In genomic region chr5:73388371-73388684, GRCh38 we compare ENCODE assay signal across 12 cellular contexts.
A peak's percentile ranks its signal among the peaks of the same experiment; 100 is the strongest.
DNase-seq lines count a peak whose midpoint lies in the region; ATAC-seq and TF ChIP-seq lines count a peak whose summit lies in the region.
"Had no signal": no experiment of that assay in that cellular context is flagged by ENCODE, and none has a peak within 500 bp of the region (broad histone marks: within the 10 kb centered on the region; RNA-seq: fewer than 3 reads in every experiment).

No MANE protein-coding gene starts in this region.

- POLR2A ChIA-PET in SK-N-SH (lab: Yijun Ruan, JAX): no interaction called here
- POLR2A ChIA-PET in naive thymus-derived CD4-positive, alpha-beta T cell (lab: Charles Lee): interaction anchor here (0.6 kb wide), 1 partner anchor 12 kb away, joined by 3 read pairs; no protein-coding TSS in a partner anchor

- H3K36me3 Mint-ChIP-seq in naive thymus-derived CD4-positive, alpha-beta T cell: peaks cover 0 to 27% (median 4%) of the 10 kb centered on the region in 5 donors
- no peaks in the 10 kb centered on the region for H3K36me3 Mint-ChIP-seq in Calu3 (ENCODE audit: insufficient read depth, unreplicated experiment)

- peak overlapping the region; percentile 36 to 71; a peak in 3 of 4 replicates for H3K27ac ChIP-seq in SK-N-SH (ENCODE audit: low read depth in 2 of 2, low read length in 1 of 2)
- no peak overlapping the region for H3K27ac ChIP-seq in naive thymus-derived CD4-positive, alpha-beta T cell (ENCODE audit: low read depth, low read length)
- H3K27ac ChIP-seq in Karpas-422 (ENCODE audit: low read length): no peak overlapping the region
- H3K27ac ChIP-seq: epithelial cell of prostate, tibial nerve had no signal

- peaks cover 18 to 66% (median 29%) of the 10 kb centered on the region in 5 donors for H3K27me3 Mint-ChIP-seq in naive thymus-derived CD4-positive, alpha-beta T cell
- H3K27me3 Mint-ChIP-seq in Calu3 (ENCODE audit: unreplicated experiment): peaks cover 6% of the 10 kb centered on the region

- intact Hi-C loops in naive thymus-derived CD4-positive, alpha-beta T cell (cut with micrococcal nuclease): loop anchor here (1.0 to 5.0 kb wide), 6 partner anchors 62 to 572 kb away; partner anchors contain the start of genes BTF3 (in 1 of the 2), FCHO2 (in 1 of the 2) and TNPO1 (in 1 of the 2)
- intact Hi-C loops in Calu3 (cut with micrococcal nuclease; ENCODE audit: unreplicated experiment): no loop called here

- peaks cover 5 to 22% (median 18%) of the 10 kb centered on the region in 11 donors for H3K9me3 Mint-ChIP-seq in naive thymus-derived CD4-positive, alpha-beta T cell
- peaks cover 14% of the 10 kb centered on the region for H3K9me3 Mint-ChIP-seq in Calu3 (ENCODE audit: low read depth, unreplicated experiment)

- H2AFZ ChIP-seq in Loucy (ENCODE audit: low read length): no peak overlapping the region
- H2AFZ ChIP-seq in SK-N-SH (ENCODE audit: low read depth): peak overlapping the region; percentile 19; the same call in 1 of the 2 replicates
- no peak overlapping the region for H2AFZ ChIP-seq in Karpas-422 (ENCODE audit: low read length)

- CTCF ChIA-PET in SK-N-SH (lab: Yijun Ruan, JAX): no interaction called here
- CTCF ChIA-PET in naive thymus-derived CD4-positive, alpha-beta T cell (lab: Charles Lee): interaction anchor here (0.9 kb wide), 1 partner anchor 12 kb away, joined by 3 read pairs; no protein-coding TSS in a partner anchor
- CTCF ChIA-PET in Calu3 (lab: Charles Lee): interaction anchor here (1.4 kb wide), 1 partner anchor 10 kb away, joined by 4 read pairs; no protein-coding TSS in a partner anchor

- BruUV-seq in Calu3 (replicated peaks; lab: Mats Ljungman, UMichigan): no TSS peak

- H3K4me3 Mint-ChIP-seq in naive thymus-derived CD4-positive, alpha-beta T cell: peak overlapping the region; percentile 39 to 76 (median 72)
- no peak overlapping the region for H3K4me3 Mint-ChIP-seq in Calu3 (ENCODE audit: low read depth, unreplicated experiment)

- no peak for TF ChIP-seq CTCF in Loucy (conservative IDR thresholded peaks at IDR 0.05; ENCODE audit: low read length)
- no peak for TF ChIP-seq CTCF in SK-N-SH (IDR thresholded peaks at IDR 0.05)
- TF ChIP-seq CTCF in Calu3 (IDR thresholded peaks at IDR 0.05; ENCODE audit: unreplicated experiment): no peak

- no peak for TF ChIP-seq RAD21 in SK-N-SH (IDR thresholded peaks at IDR 0.05; ENCODE audit: low read length)

- H3K36me3 ChIP-seq in Loucy (ENCODE audit: insufficient read depth, low read length) (no peaks in the 10 kb centered on the region), SK-N-SH (replicated peaks in 1 of 2; ENCODE audit: control insufficient read depth in 1 of 2, insufficient read depth in 2 of 2, low read length in 1 of 2) (no peaks in the 10 kb centered on the region), Karpas-422 (ENCODE audit: insufficient read depth, low read length) (no peaks in the 10 kb centered on the region)
- H3K36me3 ChIP-seq in naive thymus-derived CD4-positive, alpha-beta T cell (ENCODE audit: control insufficient read depth in 2 of 3, insufficient read depth in 3 of 3, low read length in 3 of 3): no peaks in the 10 kb centered on the region
- H3K36me3 ChIP-seq: Peyer's patch had no signal

- H3K79me2 ChIP-seq in Loucy (ENCODE audit: insufficient read depth, low read length) (no peaks in the 10 kb centered on the region), SK-N-SH (ENCODE audit: insufficient read depth) (no peaks in the 10 kb centered on the region; the same call in 1 of the 2 replicates), Karpas-422 (ENCODE audit: low read length) (no peaks in the 10 kb centered on the region)

- H3K9me2 ChIP-seq in Loucy (replicated peaks; ENCODE audit: low read depth, low read length): no peaks in the 10 kb centered on the region
- no peaks in the 10 kb centered on the region for H3K9me2 ChIP-seq in SK-N-SH
- no peaks in the 10 kb centered on the region for H3K9me2 ChIP-seq in Karpas-422 (replicated peaks; ENCODE audit: insufficient read depth, low read length)

- H3F3A ChIP-seq in Loucy (ENCODE audit: low read depth) (peaks cover 7% of the 10 kb centered on the region; the same call in 1 of the 2 replicates), SK-N-SH (replicated peaks; ENCODE audit: insufficient read depth) (peaks cover 33% of the 10 kb centered on the region)

- WGBS in SK-N-SH (ENCODE audit: low lambda C conversion rate): 35% methylated on average over 4 of the region's 4 CpGs

- H3K4me3 ChIP-seq in Loucy (ENCODE audit: low read length, poor library complexity, severe bottlenecking) (no peak overlapping the region), SK-N-SH (ENCODE audit: low read depth in 2 of 2, low read length in 1 of 2) (no peak overlapping the region), Karpas-422 (ENCODE audit: low read length) (no peak overlapping the region)
- H3K4me3 ChIP-seq in naive thymus-derived CD4-positive, alpha-beta T cell (ENCODE audit: low read length): no peak overlapping the region
- H3K4me3 ChIP-seq: Peyer's patch, tibial nerve had no signal

- peak overlapping the region in 4 of 9 donors; percentile 9 to 81 (median 54) for H3K27ac Mint-ChIP-seq in naive thymus-derived CD4-positive, alpha-beta T cell
- H3K27ac Mint-ChIP-seq in Calu3 (ENCODE audit: unreplicated experiment): no peak overlapping the region
- H3K27ac Mint-ChIP-seq: activated T-cell treated with anti-CD3 and anti-CD28 coated beads, Interleukin-2, amount 50 U/mL, for 72 hours had no signal

- H3K9me3 ChIP-seq in Loucy (ENCODE audit: insufficient read depth, low read depth, low read length): peaks cover 23% of the 10 kb centered on the region
- H3K9me3 ChIP-seq in SK-N-SH: peaks cover 16% of the 10 kb centered on the region; the same call in 1 of the 2 replicates
- peaks cover 0 to 11% (median 4%) of the 10 kb centered on the region in 3 experiments for H3K9me3 ChIP-seq in naive thymus-derived CD4-positive, alpha-beta T cell (ENCODE audit: control insufficient read depth in 2 of 3, low read length in 3 of 3)
- peaks cover 9% of the 10 kb centered on the region; the same call in 1 of the 2 replicates for H3K9me3 ChIP-seq in Karpas-422 (ENCODE audit: low read length)

- H3K4me1 ChIP-seq in Loucy (ENCODE audit: insufficient read depth, low read length, poor library complexity, severe bottlenecking): peaks cover 22% of the 10 kb centered on the region
- H3K4me1 ChIP-seq in SK-N-SH (ENCODE audit: control insufficient read depth in 1 of 2, insufficient read depth in 2 of 2, low read depth in 1 of 2, low read length in 1 of 2): peaks cover 0 to 21% of the 10 kb centered on the region in 2 experiments; a peak in 3 of 4 replicates
- peaks cover 20 to 31% of the 10 kb centered on the region in 2 donors for H3K4me1 ChIP-seq in naive thymus-derived CD4-positive, alpha-beta T cell (ENCODE audit: control insufficient read depth in 2 of 2, insufficient read depth in 2 of 2, low read length in 2 of 2)
- no peaks in the 10 kb centered on the region for H3K4me1 ChIP-seq in Karpas-422 (ENCODE audit: low read length)

- DNase-seq in NCI-H748 (lab: John Stamatoyannopoulos, UW; ENCODE audit: unreplicated experiment) (peak; percentile 24), NCI-H748 treated with DMSO at 0.1 percent for 48 hours (lab: John Stamatoyannopoulos, UW) (no peak), SK-N-SH (no peak), Karpas-422 (no peak), Calu3 (no peak)
- no peak for DNase-seq in naive thymus-derived CD4-positive, alpha-beta T cell

- H3K4me2 ChIP-seq in Loucy (ENCODE audit: low read depth, low read length, poor library complexity, severe bottlenecking) (peak overlapping the region; percentile 53), SK-N-SH (peak overlapping the region; percentile 56; the same call in 1 of the 2 replicates), Karpas-422 (ENCODE audit: low read depth, low read length, poor library complexity, severe bottlenecking) (no peak overlapping the region)

- H3K4me1 Mint-ChIP-seq in naive thymus-derived CD4-positive, alpha-beta T cell: peaks cover 16 to 33% (median 24%) of the 10 kb centered on the region in 7 donors
- H3K4me1 Mint-ChIP-seq in Calu3 (ENCODE audit: low read depth, unreplicated experiment): peaks cover 14% of the 10 kb centered on the region

- no peak overlapping the region for H3K9ac ChIP-seq in Loucy (ENCODE audit: low read depth, low read length, poor library complexity, severe bottlenecking)
- peak overlapping the region; percentile 10; the same call in 1 of the 2 replicates for H3K9ac ChIP-seq in SK-N-SH
- no peak overlapping the region for H3K9ac ChIP-seq in Karpas-422 (ENCODE audit: low read length)

- H4K20me1 ChIP-seq in Loucy (ENCODE audit: insufficient read depth, low read length, poor library complexity, severe bottlenecking) (no peaks in the 10 kb centered on the region), SK-N-SH (ENCODE audit: insufficient read depth) (no peaks in the 10 kb centered on the region), Karpas-422 (ENCODE audit: insufficient read depth, low read depth, low read length) (no peaks in the 10 kb centered on the region)

- TF ChIP-seq EP300 in SK-N-SH (IDR thresholded peaks at IDR 0.05; ENCODE audit: borderline replicate concordance in 1 of 2, low read depth in 1 of 2, low read length in 1 of 2): peak in 1 of 2 experiments; percentile 41; a peak in 1 of 4 replicates

- no peak for ATAC-seq in naive thymus-derived CD4-positive, alpha-beta T cell
- ATAC-seq in GM18907 (IDR thresholded peaks at IDR 0.05; ENCODE audit: unreplicated experiment): no peak

- peaks cover 29% of the 10 kb centered on the region for H3K27me3 ChIP-seq in Loucy (ENCODE audit: insufficient read depth, low read length, poor library complexity, severe bottlenecking)
- H3K27me3 ChIP-seq in SK-N-SH (ENCODE audit: insufficient read depth): no peaks in the 10 kb centered on the region
- H3K27me3 ChIP-seq in naive thymus-derived CD4-positive, alpha-beta T cell (ENCODE audit: control insufficient read depth in 2 of 2, insufficient read depth in 2 of 2, low read length in 2 of 2): peaks cover 2 to 8% of the 10 kb centered on the region in 2 donors
- H3K27me3 ChIP-seq in Karpas-422 (ENCODE audit: low read length): no peaks in the 10 kb centered on the region
- H3K27me3 ChIP-seq: Peyer's patch had no signal

TF ChIP-seq in SK-N-SH, 30 proteins besides CTCF, POLR2A, EP300 and RAD21 (continues in another document):
- TF ChIP-seq JUND (IDR thresholded peaks at IDR 0.05): peak; percentile 48
- TF ChIP-seq NFIC (IDR thresholded peaks at IDR 0.05; ENCODE audit: borderline replicate concordance): peak; percentile 28; the same call in 1 of the 2 replicates
- TF ChIP-seq MEF2A (IDR thresholded peaks at IDR 0.05; ENCODE audit: borderline replicate concordance, low read depth): peak; percentile 5; the same call in 1 of the 2 replicates
- TF ChIP-seq RXRA (IDR thresholded peaks at IDR 0.05; ENCODE audit: borderline replicate concordance, low read depth): 0 out of 2 replicates have a peak, but pooled peaks have one; percentile 3
- TF ChIP-seq MAX (IDR thresholded peaks at IDR 0.05; ENCODE audit: low read depth): 0 out of 2 replicates have a peak, but pooled peaks have one; percentile 12

Comparison
In these comparisons a context has a peak if more than half of its experiments do, and no peak if none do; other contexts are left out.
1. H3K27ac ChIP-seq: peak in SK-N-SH (2 of 2); none in naive thymus-derived CD4-positive, alpha-beta T cell (single experiment) and Karpas-422 (single experiment).